6 cellular contexts compared by ENCODE assay signal in the genomic region with DNA sequence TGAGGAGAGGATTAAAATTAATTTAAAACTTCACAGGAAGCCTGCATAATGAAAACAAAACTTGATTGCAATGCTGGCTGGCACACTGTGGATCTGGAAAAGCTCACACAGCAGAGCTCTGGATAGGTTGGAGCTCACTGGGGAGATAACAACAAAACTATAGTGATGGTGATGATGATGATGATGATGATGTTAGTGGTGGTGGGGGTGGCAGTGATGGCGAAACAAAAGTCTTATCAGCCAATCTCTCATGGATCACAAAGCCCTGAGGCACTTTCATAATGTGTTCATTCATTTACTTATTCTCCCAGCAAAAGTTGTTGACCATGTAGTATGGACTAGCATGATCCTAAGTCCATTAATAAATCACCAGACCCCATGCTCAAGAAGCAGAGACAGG.
"Had no signal": no experiment of that assay in that cellular context is flagged by ENCODE, and none has a peak within 500 bp of the region (broad histone marks: within the 10 kb centered on the region; RNA-seq: fewer than 3 reads in every experiment).

No MANE protein-coding gene starts in this region.

- H3K4me3 ChIP-seq: K562 had no signal

- DNase-seq: IMR-90, KBM-7, KG1 had no signal

- FAIRE-seq: HTR-8/SVneo, K562 had no signal

- ATAC-seq: K562 had no signal

- H3K27ac ChIP-seq: HL-60 had no signal
